In genomic region chrX:131821945-131822622, GRCh38 we compare ENCODE assay signal across 1 cellular context.
TF ChIP-seq lines count a peak whose summit lies in the region.

No MANE protein-coding gene starts in this region.

TF ChIP-seq in GM12878, 131 proteins besides CTCF, POLR2A, EP300 and RAD21 (continued from another document):
- peak; percentile 61; the same call in 1 of the 2 replicates for TF ChIP-seq NFIC (IDR thresholded peaks at IDR 0.05; ENCODE audit: low read depth, low read length)
